In the genomic region with DNA sequence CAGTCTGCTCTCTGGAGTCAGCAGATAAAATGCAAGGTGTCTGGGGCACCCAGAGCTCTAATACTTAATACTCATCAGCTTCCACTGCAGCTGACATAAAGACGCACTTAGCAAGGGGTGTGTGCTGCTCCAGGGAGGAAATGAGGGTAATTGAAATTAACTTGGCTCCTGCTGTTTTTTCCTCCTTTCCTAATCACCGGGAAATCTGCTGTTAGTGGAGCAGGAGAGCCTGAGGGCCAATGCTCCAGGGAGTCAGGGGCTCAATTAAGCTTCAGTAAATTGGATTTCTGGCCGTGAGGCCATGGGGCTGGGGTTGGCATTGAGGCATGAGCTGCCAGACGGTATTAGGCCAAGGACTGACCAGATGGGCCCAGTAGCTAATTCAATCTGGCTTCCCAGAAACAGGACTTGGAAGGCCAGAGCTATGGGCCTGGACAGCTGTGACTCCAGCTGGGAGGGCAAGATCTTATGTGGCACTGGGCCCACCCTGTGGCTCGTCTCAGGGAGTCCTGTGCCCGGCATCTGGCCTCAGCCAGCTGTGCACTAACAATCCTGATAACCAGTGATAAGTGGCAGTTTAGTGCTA, we compare ENCODE assay signal across 15 cellular contexts. TPM values are rescaled to one million over a fixed set of nuclear protein-coding genes. Genes with fewer than 3 reads are reported as not detected.
DNase-seq lines count a peak whose midpoint lies in the region; ATAC-seq and TF ChIP-seq lines count a peak whose summit lies in the region.
"Had no signal": no experiment of that assay in that cellular context is flagged by ENCODE, and none has a peak within 500 bp of the region (broad histone marks: within the 10 kb centered on the region; RNA-seq: fewer than 3 reads in every experiment).

No MANE protein-coding gene starts in this region.

- no peaks in the 10 kb centered on the region for H3K4me1 ChIP-seq in aorta (ENCODE audit: control insufficient read depth in 1 of 2, insufficient read depth in 2 of 2, low read length in 2 of 2)

- H3K4me3 ChIP-seq in aorta (ENCODE audit: low read length in 2 of 2) = no peak overlapping the region
- H3K4me3 ChIP-seq: dorsolateral prefrontal cortex, K562 had no signal

- ATAC-seq in WTC11 (peak; percentile 80), aorta (ENCODE audit: low FRiP score) (no peak)
- no peak for ATAC-seq in CD4-positive, alpha-beta T cell (ENCODE audit: poor library complexity)

- H3K4me3 Mint-ChIP-seq in WTC11 (peak overlapping the region; percentile 15; the same call in 1 of the 2 replicates), nephron (no peak overlapping the region)
- no peak overlapping the region for H3K4me3 Mint-ChIP-seq in CD4-positive, alpha-beta T cell
- H3K4me3 Mint-ChIP-seq: activated B cell treated with CpG ODN at 0.5 μM for 24 hours had no signal

- DNase-seq in DMS 273 (lab: John Stamatoyannopoulos, UW; ENCODE audit: unreplicated experiment) (peak; percentile 98), NCI-H1694 treated with DMSO at 0.1 percent for 48 hours (lab: John Stamatoyannopoulos, UW) (peak; percentile 56), WTC11 (ENCODE audit: low spot score) (peak; percentile 30), GM19240 (ENCODE audit: insufficient read length, low spot score) (no peak), aorta (no peak), inferior parietal cortex (ENCODE audit: extremely low spot score) (no peak)
- DNase-seq in CD4-positive, alpha-beta T cell = no peak
- DNase-seq: activated B cell treated with CpG ODN at 0.5 μM for 24 hours, GDM1, NCI-H526 treated with DMSO at 0.1 percent for 48 hours, occipital lobe had no signal

- CTCF ChIA-PET in WTC11 (lab: Charles Lee) = interaction anchor here (0.6 to 3.1 kb wide), 12 partner anchors 12 to 79 kb away, joined by 3 to 19 read pairs (median 4); a partner anchor contains a TSS
- CTCF ChIA-PET in CD4-positive, alpha-beta T cell (lab: Charles Lee) = no interaction called here

- no peaks in the 10 kb centered on the region for H3K27me3 ChIP-seq in aorta (ENCODE audit: control insufficient read depth in 1 of 2, insufficient read depth in 2 of 2, low read length in 1 of 2)
- no peaks in the 10 kb centered on the region for H3K27me3 ChIP-seq in CD4-positive, alpha-beta T cell (ENCODE audit: control insufficient read depth, insufficient read depth, low read length)

- intact Hi-C loops in aorta (cut with DNase I) = no loop called here
- intact Hi-C loops in CD4-positive, alpha-beta T cell (cut with DNase I, micrococcal nuclease) = no loop called here

- no peak overlapping the region for H3K27ac ChIP-seq in aorta (ENCODE audit: low read depth in 1 of 2, low read length in 2 of 2)
- no peak overlapping the region for H3K27ac ChIP-seq in CD4-positive, alpha-beta T cell (ENCODE audit: low read depth, low read length)

- H3K4me1 Mint-ChIP-seq in WTC11 = peaks cover 73% of the 10 kb centered on the region
- peaks cover 32% of the 10 kb centered on the region for H3K4me1 Mint-ChIP-seq in nephron
- no peaks in the 10 kb centered on the region for H3K4me1 Mint-ChIP-seq in CD4-positive, alpha-beta T cell (ENCODE audit: low read depth)
- H3K4me1 Mint-ChIP-seq: activated B cell treated with CpG ODN at 0.5 μM for 24 hours had no signal

- H3K36me3 ChIP-seq in aorta (ENCODE audit: control insufficient read depth in 1 of 2, insufficient read depth in 2 of 2, low read length in 1 of 2) = no peaks in the 10 kb centered on the region

- H3K27ac Mint-ChIP-seq in WTC11 = peak overlapping the region; percentile 84
- H3K27ac Mint-ChIP-seq in nephron = peak overlapping the region; percentile 95 to 97 (median 97)
- H3K27ac Mint-ChIP-seq in CD4-positive, alpha-beta T cell = no peak overlapping the region
- H3K27ac Mint-ChIP-seq: activated B cell treated with CpG ODN at 0.5 μM for 24 hours had no signal

- H3K27me3 Mint-ChIP-seq in WTC11 (ENCODE audit: low read depth) = peaks cover 55% of the 10 kb centered on the region
- H3K27me3 Mint-ChIP-seq in nephron (ENCODE audit: low read depth) = peaks cover 18% of the 10 kb centered on the region
- peaks cover 14% of the 10 kb centered on the region for H3K27me3 Mint-ChIP-seq in CD4-positive, alpha-beta T cell

- H3K9me3 Mint-ChIP-seq in WTC11 (no peaks in the 10 kb centered on the region), nephron (no peaks in the 10 kb centered on the region)
- no peaks in the 10 kb centered on the region for H3K9me3 Mint-ChIP-seq in CD4-positive, alpha-beta T cell
- H3K9me3 Mint-ChIP-seq: activated B cell treated with CpG ODN at 0.5 μM for 24 hours had no signal

- 73 to 82% methylated on average over 6 of the region's 6 CpGs for WGBS in aorta, 2 donors

- H3K36me3 Mint-ChIP-seq in WTC11 = no peaks in the 10 kb centered on the region
- H3K36me3 Mint-ChIP-seq in nephron (ENCODE audit: low read depth) = no peaks in the 10 kb centered on the region
- H3K36me3 Mint-ChIP-seq in CD4-positive, alpha-beta T cell (ENCODE audit: low read depth) = no peaks in the 10 kb centered on the region

- TF ChIP-seq CTCF in WTC11 (IDR thresholded peaks at IDR 0.05) (no peak), nephron (IDR thresholded peaks at IDR 0.05; ENCODE audit: unreplicated experiment in 3 of 3) (no peak)
- TF ChIP-seq CTCF in CD4-positive, alpha-beta T cell (IDR thresholded peaks at IDR 0.05) = no peak

- no peaks in the 10 kb centered on the region for H3K9me3 ChIP-seq in aorta (ENCODE audit: control insufficient read depth, low read length)
- H3K9me3 ChIP-seq in CD4-positive, alpha-beta T cell (ENCODE audit: control insufficient read depth, low read length) = no peaks in the 10 kb centered on the region

- POLR2A ChIA-PET in WTC11 (lab: Charles Lee) = interaction anchor here (0.6 to 1.0 kb wide), 3 partner anchors 16 to 202 kb away, joined by 3 to 5 read pairs (median 4); no protein-coding TSS in a partner anchor
- POLR2A ChIA-PET in CD4-positive, alpha-beta T cell (lab: Charles Lee) = no interaction called here

TF ChIP-seq in WTC11, 78 proteins besides CTCF, POLR2A, EP300 and RAD21 (continues in another document):
- no peak for TF ChIP-seq NFYB (CRISPR knock-in tag; conservative IDR thresholded peaks at IDR 0.05; ENCODE audit: low read depth)
- TF ChIP-seq, protein P1, sequence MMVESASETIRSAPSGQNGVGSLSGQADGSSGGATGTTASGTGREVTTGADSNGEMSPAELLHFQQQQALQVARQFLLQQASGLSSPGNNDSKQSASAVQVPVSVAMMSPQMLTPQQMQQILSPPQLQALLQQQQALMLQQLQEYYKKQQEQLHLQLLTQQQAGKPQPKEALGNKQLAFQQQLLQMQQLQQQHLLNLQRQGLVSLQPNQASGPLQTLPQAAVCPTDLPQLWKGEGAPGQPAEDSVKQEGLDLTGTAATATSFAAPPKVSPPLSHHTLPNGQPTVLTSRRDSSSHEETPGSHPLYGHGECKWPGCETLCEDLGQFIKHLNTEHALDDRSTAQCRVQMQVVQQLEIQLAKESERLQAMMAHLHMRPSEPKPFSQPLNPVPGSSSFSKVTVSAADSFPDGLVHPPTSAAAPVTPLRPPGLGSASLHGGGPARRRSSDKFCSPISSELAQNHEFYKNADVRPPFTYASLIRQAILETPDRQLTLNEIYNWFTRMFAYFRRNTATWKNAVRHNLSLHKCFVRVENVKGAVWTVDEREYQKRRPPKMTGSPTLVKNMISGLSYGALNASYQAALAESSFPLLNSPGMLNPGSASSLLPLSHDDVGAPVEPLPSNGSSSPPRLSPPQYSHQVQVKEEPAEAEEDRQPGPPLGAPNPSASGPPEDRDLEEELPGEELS (CRISPR knock-in tag; IDR thresholded peaks at IDR 0.05) = peak; percentile 58; the same call in 1 of the 2 replicates
- TF ChIP-seq JAZF1 (CRISPR knock-in tag; IDR thresholded peaks at IDR 0.05) = no peak
- TF ChIP-seq, protein P2, sequence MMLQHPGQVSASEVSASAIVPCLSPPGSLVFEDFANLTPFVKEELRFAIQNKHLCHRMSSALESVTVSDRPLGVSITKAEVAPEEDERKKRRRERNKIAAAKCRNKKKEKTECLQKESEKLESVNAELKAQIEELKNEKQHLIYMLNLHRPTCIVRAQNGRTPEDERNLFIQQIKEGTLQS (CRISPR knock-in tag; conservative IDR thresholded peaks at IDR 0.05) = no peak
- TF ChIP-seq GRHL2 (CRISPR knock-in tag; IDR thresholded peaks at IDR 0.05; ENCODE audit: insufficient replicate concordance, severe bottlenecking) = no peak
- TF ChIP-seq, protein P3, sequence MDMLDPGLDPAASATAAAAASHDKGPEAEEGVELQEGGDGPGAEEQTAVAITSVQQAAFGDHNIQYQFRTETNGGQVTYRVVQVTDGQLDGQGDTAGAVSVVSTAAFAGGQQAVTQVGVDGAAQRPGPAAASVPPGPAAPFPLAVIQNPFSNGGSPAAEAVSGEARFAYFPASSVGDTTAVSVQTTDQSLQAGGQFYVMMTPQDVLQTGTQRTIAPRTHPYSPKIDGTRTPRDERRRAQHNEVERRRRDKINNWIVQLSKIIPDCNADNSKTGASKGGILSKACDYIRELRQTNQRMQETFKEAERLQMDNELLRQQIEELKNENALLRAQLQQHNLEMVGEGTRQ (CRISPR knock-in tag; IDR thresholded peaks at IDR 0.05) = 0 out of 2 replicates have a peak, but pooled peaks have one; percentile 6
- TF ChIP-seq, protein P4, sequence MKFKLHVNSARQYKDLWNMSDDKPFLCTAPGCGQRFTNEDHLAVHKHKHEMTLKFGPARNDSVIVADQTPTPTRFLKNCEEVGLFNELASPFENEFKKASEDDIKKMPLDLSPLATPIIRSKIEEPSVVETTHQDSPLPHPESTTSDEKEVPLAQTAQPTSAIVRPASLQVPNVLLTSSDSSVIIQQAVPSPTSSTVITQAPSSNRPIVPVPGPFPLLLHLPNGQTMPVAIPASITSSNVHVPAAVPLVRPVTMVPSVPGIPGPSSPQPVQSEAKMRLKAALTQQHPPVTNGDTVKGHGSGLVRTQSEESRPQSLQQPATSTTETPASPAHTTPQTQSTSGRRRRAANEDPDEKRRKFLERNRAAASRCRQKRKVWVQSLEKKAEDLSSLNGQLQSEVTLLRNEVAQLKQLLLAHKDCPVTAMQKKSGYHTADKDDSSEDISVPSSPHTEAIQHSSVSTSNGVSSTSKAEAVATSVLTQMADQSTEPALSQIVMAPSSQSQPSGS (CRISPR knock-in tag; IDR thresholded peaks at IDR 0.05; ENCODE audit: borderline replicate concordance, low read depth) = no peak
- TF ChIP-seq FOXJ3 (CRISPR knock-in tag; IDR thresholded peaks at IDR 0.05; ENCODE audit: borderline replicate concordance) = no peak
- TF ChIP-seq, protein P5, sequence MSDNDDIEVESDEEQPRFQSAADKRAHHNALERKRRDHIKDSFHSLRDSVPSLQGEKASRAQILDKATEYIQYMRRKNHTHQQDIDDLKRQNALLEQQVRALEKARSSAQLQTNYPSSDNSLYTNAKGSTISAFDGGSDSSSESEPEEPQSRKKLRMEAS (CRISPR knock-in tag; IDR thresholded peaks at IDR 0.05) = peak; percentile 39; the same call in 1 of the 2 replicates
- TF ChIP-seq TEAD1 (CRISPR knock-in tag; IDR thresholded peaks at IDR 0.05) = peak; percentile 92

RNA-seq across cellular contexts. Expression of a gene that starts 30.7 kb away (rescaled TPM):
- total RNA-seq in WTC11 (2021) = 3.7 to 10.1 TPM (median 4.0 TPM) in 3 replicates
- not detected for total RNA-seq in aorta
- polyA plus RNA-seq in aorta = not detected
- total RNA-seq in CD4-positive, alpha-beta T cell = not detected
- total RNA-seq: activated B cell treated with CpG ODN at 0.5 μM for 24 hours, liver had no signal
- polyA plus RNA-seq: liver had no signal

RNA-seq across cellular contexts. Expression of a gene that starts 50.9 kb away (rescaled TPM):
- total RNA-seq in WTC11 (2021) (2.2 to 4.4 TPM (median 3.2 TPM) in 3 replicates), aorta (not detected)
- not detected for polyA plus RNA-seq in aorta
- total RNA-seq in CD4-positive, alpha-beta T cell = not detected
- total RNA-seq: activated B cell treated with CpG ODN at 0.5 μM for 24 hours, K562, liver had no signal
- polyA plus RNA-seq: liver had no signal

Comparison
In these comparisons a context has a peak if more than half of its experiments do, and no peak if none do; other contexts are left out.
1. DNase-seq: peak in DMS 273 (single experiment), NCI-H1694 treated with DMSO at 0.1 percent for 48 hours (single experiment) and WTC11 (single experiment); none in GM19240 (single experiment), aorta (0 of 2), CD4-positive, alpha-beta T cell (0 of 10) and inferior parietal cortex (single experiment).